13 cellular contexts compared by ENCODE assay signal in the genomic region with DNA sequence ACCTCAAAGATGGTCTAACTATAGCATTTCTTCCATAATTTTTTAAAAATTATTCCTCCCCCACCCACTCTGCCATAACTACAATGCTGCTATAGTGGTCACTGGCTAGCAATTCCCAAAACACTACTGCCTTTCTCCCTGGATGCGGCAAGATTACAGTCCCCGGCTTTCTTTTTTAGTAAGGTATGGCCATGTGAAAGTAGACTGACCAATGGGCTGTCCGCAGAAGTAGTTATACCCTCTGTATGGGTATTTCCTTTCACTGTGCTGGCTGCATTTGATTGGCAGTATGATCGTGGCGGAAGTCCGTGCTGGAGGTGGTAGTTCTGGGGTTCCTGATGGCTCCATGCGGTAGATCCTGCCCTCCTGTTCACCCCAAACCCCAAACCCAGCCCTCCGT.
A peak's percentile ranks its signal among the peaks of the same experiment; 100 is the strongest.
DNase-seq lines count a peak whose midpoint lies in the region; ATAC-seq and TF ChIP-seq lines count a peak whose summit lies in the region.
"Had no signal": no experiment of that assay in that cellular context is flagged by ENCODE, and none has a peak within 500 bp of the region (broad histone marks: within the 10 kb centered on the region; RNA-seq: fewer than 3 reads in every experiment).

No MANE protein-coding gene starts in this region.

- H3K4me1 ChIP-seq in sigmoid colon = peaks cover 0 to 58% (median 36%) of the 10 kb centered on the region in 4 donors
- no peaks in the 10 kb centered on the region for H3K4me1 ChIP-seq in lower lobe of right lung

- TF ChIP-seq CTCF in sigmoid colon (IDR thresholded peaks at IDR 0.05) = no peak
- TF ChIP-seq CTCF in foreskin fibroblast (IDR thresholded peaks at IDR 0.05; ENCODE audit: low read depth, low read length) = no peak
- TF ChIP-seq CTCF in lower lobe of right lung (IDR thresholded peaks at IDR 0.05) = no peak

- intact Hi-C loops in sigmoid colon (cut with DNase I) (no loop called here), lower lobe of right lung (cut with DNase I) (no loop called here)

- H3K27me3 ChIP-seq in sigmoid colon (no peaks in the 10 kb centered on the region), lower lobe of right lung (ENCODE audit: low read depth) (peaks cover 6% of the 10 kb centered on the region)
- H3K27me3 ChIP-seq: BLaER1 treated with 17β-estradiol and CSF1 and Interleukin-3, amounts not matched to agents 10 nM and 100 nM had no signal

- H3K27ac ChIP-seq in sigmoid colon = peak overlapping the region in 3 of 4 donors; percentile 43 to 82 (median 78)
- no peak overlapping the region for H3K27ac ChIP-seq in lower lobe of right lung

- H3K4me3 ChIP-seq in sigmoid colon (no peak overlapping the region), foreskin fibroblast (ENCODE audit: low read depth in 1 of 2, low read length in 2 of 2) (no peak overlapping the region), lower lobe of right lung (no peak overlapping the region)
- H3K4me3 ChIP-seq: BLaER1 treated with 17β-estradiol and CSF1 and Interleukin-3, amounts not matched to agents 10 nM and 100 nM; GM23338 had no signal

- 80 to 88% methylated on average over 8 of the region's 8 CpGs for WGBS in sigmoid colon, 2 donors

- peak; percentile 23; the same call in 1 of the 3 replicates for ATAC-seq in SK-N-SH treated with all-trans-retinoic acid at 6 μM for 48 hours
- ATAC-seq in lower lobe of right lung = no peak
- ATAC-seq: GM23338 had no signal

- H3K36me3 ChIP-seq in sigmoid colon = no peaks in the 10 kb centered on the region
- no peaks in the 10 kb centered on the region for H3K36me3 ChIP-seq in lower lobe of right lung
- H3K36me3 ChIP-seq: BLaER1 treated with 17β-estradiol and CSF1 and Interleukin-3, amounts not matched to agents 10 nM and 100 nM had no signal

- no peak for TF ChIP-seq EP300 in sigmoid colon (IDR thresholded peaks at IDR 0.05)

- DNase-seq in NCI-H748 (lab: John Stamatoyannopoulos, UW; ENCODE audit: unreplicated experiment) (peak; percentile 66), sigmoid colon (no peak), foreskin fibroblast (no peak), lower lobe of right lung (no peak), middle frontal gyrus (ENCODE audit: extremely low spot score, low spot score) (no peak)
- DNase-seq: AML-193; Calu3; CD4-positive, CD25-positive, alpha-beta regulatory T cell; DMS 273 treated with DMSO at 0.1 percent for 48 hours; H7 had no signal

- no peak for TF ChIP-seq POLR2A in sigmoid colon (IDR thresholded peaks at IDR 0.05)

- H3K9me3 ChIP-seq in sigmoid colon = no peaks in the 10 kb centered on the region
- H3K9me3 ChIP-seq in lower lobe of right lung = no peaks in the 10 kb centered on the region

TF ChIP-seq in SK-N-SH treated with all-trans-retinoic acid at 6 μM for 48 hours, 23 proteins besides CTCF, POLR2A, EP300 and RAD21:
- no peak for TF ChIP-seq SNAI2 (CRISPR knock-in tag; IDR thresholded peaks at IDR 0.05)
- TF ChIP-seq, protein P1, sequence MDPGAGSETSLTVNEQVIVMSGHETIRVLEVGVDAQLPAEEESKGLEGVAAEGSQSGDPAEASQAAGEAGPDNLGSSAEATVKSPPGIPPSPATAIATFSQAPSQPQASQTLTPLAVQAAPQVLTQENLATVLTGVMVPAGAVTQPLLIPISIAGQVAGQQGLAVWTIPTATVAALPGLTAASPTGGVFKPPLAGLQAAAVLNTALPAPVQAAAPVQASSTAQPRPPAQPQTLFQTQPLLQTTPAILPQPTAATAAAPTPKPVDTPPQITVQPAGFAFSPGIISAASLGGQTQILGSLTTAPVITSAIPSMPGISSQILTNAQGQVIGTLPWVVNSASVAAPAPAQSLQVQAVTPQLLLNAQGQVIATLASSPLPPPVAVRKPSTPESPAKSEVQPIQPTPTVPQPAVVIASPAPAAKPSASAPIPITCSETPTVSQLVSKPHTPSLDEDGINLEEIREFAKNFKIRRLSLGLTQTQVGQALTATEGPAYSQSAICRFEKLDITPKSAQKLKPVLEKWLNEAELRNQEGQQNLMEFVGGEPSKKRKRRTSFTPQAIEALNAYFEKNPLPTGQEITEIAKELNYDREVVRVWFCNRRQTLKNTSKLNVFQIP (CRISPR knock-in tag; IDR thresholded peaks at IDR 0.05; ENCODE audit: borderline replicate concordance, low read depth) = no peak; the same call in 1 of the 2 replicates
- TF ChIP-seq ZNF8 (CRISPR knock-in tag; IDR thresholded peaks at IDR 0.05) = no peak
- TF ChIP-seq, protein P2, sequence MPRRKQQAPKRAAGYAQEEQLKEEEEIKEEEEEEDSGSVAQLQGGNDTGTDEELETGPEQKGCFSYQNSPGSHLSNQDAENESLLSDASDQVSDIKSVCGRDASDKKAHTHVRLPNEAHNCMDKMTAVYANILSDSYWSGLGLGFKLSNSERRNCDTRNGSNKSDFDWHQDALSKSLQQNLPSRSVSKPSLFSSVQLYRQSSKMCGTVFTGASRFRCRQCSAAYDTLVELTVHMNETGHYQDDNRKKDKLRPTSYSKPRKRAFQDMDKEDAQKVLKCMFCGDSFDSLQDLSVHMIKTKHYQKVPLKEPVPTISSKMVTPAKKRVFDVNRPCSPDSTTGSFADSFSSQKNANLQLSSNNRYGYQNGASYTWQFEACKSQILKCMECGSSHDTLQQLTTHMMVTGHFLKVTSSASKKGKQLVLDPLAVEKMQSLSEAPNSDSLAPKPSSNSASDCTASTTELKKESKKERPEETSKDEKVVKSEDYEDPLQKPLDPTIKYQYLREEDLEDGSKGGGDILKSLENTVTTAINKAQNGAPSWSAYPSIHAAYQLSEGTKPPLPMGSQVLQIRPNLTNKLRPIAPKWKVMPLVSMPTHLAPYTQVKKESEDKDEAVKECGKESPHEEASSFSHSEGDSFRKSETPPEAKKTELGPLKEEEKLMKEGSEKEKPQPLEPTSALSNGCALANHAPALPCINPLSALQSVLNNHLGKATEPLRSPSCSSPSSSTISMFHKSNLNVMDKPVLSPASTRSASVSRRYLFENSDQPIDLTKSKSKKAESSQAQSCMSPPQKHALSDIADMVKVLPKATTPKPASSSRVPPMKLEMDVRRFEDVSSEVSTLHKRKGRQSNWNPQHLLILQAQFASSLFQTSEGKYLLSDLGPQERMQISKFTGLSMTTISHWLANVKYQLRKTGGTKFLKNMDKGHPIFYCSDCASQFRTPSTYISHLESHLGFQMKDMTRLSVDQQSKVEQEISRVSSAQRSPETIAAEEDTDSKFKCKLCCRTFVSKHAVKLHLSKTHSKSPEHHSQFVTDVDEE (CRISPR knock-in tag; IDR thresholded peaks at IDR 0.05) = peak; percentile 21; the same call in 1 of the 2 replicates
- 0 out of 2 replicates have a peak, but pooled peaks have one; percentile 32 for TF ChIP-seq CSDC2 (CRISPR knock-in tag; IDR thresholded peaks at IDR 0.05)
- TF ChIP-seq, protein P3, sequence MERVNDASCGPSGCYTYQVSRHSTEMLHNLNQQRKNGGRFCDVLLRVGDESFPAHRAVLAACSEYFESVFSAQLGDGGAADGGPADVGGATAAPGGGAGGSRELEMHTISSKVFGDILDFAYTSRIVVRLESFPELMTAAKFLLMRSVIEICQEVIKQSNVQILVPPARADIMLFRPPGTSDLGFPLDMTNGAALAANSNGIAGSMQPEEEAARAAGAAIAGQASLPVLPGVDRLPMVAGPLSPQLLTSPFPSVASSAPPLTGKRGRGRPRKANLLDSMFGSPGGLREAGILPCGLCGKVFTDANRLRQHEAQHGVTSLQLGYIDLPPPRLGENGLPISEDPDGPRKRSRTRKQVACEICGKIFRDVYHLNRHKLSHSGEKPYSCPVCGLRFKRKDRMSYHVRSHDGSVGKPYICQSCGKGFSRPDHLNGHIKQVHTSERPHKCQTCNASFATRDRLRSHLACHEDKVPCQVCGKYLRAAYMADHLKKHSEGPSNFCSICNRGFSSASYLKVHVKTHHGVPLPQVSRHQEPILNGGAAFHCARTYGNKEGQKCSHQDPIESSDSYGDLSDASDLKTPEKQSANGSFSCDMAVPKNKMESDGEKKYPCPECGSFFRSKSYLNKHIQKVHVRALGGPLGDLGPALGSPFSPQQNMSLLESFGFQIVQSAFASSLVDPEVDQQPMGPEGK (CRISPR knock-in tag; IDR thresholded peaks at IDR 0.05; ENCODE audit: borderline replicate concordance) = no peak
- TF ChIP-seq BACH2 (CRISPR knock-in tag; IDR thresholded peaks at IDR 0.05; ENCODE audit: borderline replicate concordance) = no peak
- no peak for TF ChIP-seq GLIS3 (CRISPR knock-in tag; IDR thresholded peaks at IDR 0.05)
- TF ChIP-seq TCF4 (CRISPR knock-in tag; IDR thresholded peaks at IDR 0.05; ENCODE audit: borderline replicate concordance) = no peak
- TF ChIP-seq PPARA (CRISPR knock-in tag; IDR thresholded peaks at IDR 0.05; ENCODE audit: borderline replicate concordance) = no peak
- no peak for TF ChIP-seq ZFP3 (CRISPR knock-in tag; IDR thresholded peaks at IDR 0.05)
- TF ChIP-seq ARNTL (CRISPR knock-in tag; IDR thresholded peaks at IDR 0.05; ENCODE audit: borderline replicate concordance, low read depth) = no peak
